Comparison of ENCODE assay signal across 9 cellular contexts in the genomic region with DNA sequence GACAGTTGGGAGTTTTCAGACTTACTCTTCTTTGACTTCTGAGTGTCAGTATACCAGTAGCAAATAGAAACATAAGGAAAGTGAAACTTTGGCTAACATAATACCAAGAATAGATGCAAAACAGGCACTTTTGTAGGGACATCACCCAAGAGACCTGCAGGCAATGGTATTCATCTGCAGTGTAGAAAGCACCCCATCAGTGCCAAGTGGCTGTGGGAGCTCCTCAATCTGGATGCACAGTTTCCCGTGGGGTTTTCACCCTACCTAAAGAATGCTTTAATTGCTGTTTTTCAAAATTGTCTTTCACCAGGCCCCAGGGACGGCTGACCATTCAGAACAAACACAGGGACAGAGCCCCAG.
DNase-seq lines count a peak whose midpoint lies in the region; ATAC-seq and TF ChIP-seq lines count a peak whose summit lies in the region.
"Had no signal": no experiment of that assay in that cellular context is flagged by ENCODE, and none has a peak within 500 bp of the region (broad histone marks: within the 10 kb centered on the region; RNA-seq: fewer than 3 reads in every experiment).

No MANE protein-coding gene starts in this region.

- peaks cover 4% of the 10 kb centered on the region; the same call in 1 of the 2 replicates for H3K79me2 ChIP-seq in GM23338 (replicated peaks; ENCODE audit: insufficient read depth)

- no peaks in the 10 kb centered on the region for H3K36me3 Mint-ChIP-seq in GM23338 (ENCODE audit: low read depth)
- H3K36me3 Mint-ChIP-seq in WTC11, result no peaks in the 10 kb centered on the region
- H3K36me3 Mint-ChIP-seq in natural killer cell, result no peaks in the 10 kb centered on the region

- no peak overlapping the region for H3K27ac Mint-ChIP-seq in GM23338
- H3K27ac Mint-ChIP-seq in WTC11, result no peak overlapping the region
- peak overlapping the region in 1 of 2 donors; percentile 31 for H3K27ac Mint-ChIP-seq in natural killer cell

- intact Hi-C loops in natural killer cell (cut with micrococcal nuclease), result no loop called here

- no peaks in the 10 kb centered on the region for H3F3A ChIP-seq in GM23338 (replicated peaks; ENCODE audit: low read depth)

- H3K4me1 ChIP-seq in GM23338 (ENCODE audit: insufficient read depth), result peaks cover 7% of the 10 kb centered on the region; the same call in 1 of the 2 replicates

- H3K27me3 ChIP-seq in GM23338 (ENCODE audit: insufficient read depth), result peaks cover 6% of the 10 kb centered on the region; the same call in 1 of the 2 replicates

- H3K4me3 ChIP-seq in GM23338, result peak overlapping the region; percentile 82

- no peak for DNase-seq in GM23338 (ENCODE audit: low spot score)
- DNase-seq in WTC11 (ENCODE audit: low spot score), result no peak
- no peak for DNase-seq in natural killer cell
- DNase-seq in activated gamma-delta T cell treated with Interleukin-2 at 50 U/mL for 16 hours, result no peak
- DNase-seq in stimulated activated CD4-positive, alpha-beta T cell treated with anti-CD3 and anti-CD28 coated beads, Interleukin-4, amount 100 ng/mL, for 1 hour, result no peak
- DNase-seq in activated CD4-positive, alpha-beta T cell treated with anti-CD3 and anti-CD28 coated beads for 48 hours, result no peak
- DNase-seq: stimulated activated CD4-positive, alpha-beta T cell treated with anti-CD3 and anti-CD28 coated beads, Interleukin-2, amount 100 ng/mL, for 48 hours had no signal

- no peak overlapping the region for H2AFZ ChIP-seq in GM23338

- POLR2A ChIA-PET in WTC11 (lab: Charles Lee), result interaction anchor here (0.7 kb wide), 1 partner anchor 210 kb away, joined by 3 read pairs; no protein-coding TSS in a partner anchor

- TF ChIP-seq CTCF in GM23338 (conservative IDR thresholded peaks at IDR 0.05; ENCODE audit: low read depth in 2 of 2) (no peak), WTC11 (IDR thresholded peaks at IDR 0.05) (no peak), natural killer cell (IDR thresholded peaks at IDR 0.05) (no peak)

- CTCF ChIA-PET in WTC11 (lab: Charles Lee), result interaction anchor here (0.6 to 2.4 kb wide), 5 partner anchors 30 to 754 kb away, joined by 3 to 5 read pairs (median 4); no protein-coding TSS in a partner anchor

- no peaks in the 10 kb centered on the region for H3K36me3 ChIP-seq in GM23338 (ENCODE audit: insufficient read depth)

- ATAC-seq in GM18498 (IDR thresholded peaks at IDR 0.05; ENCODE audit: unreplicated experiment) (peak; percentile 43), GM23338 (no peak), WTC11 (no peak), natural killer cell (no peak), HG02970 (IDR thresholded peaks at IDR 0.05; ENCODE audit: low FRiP score, unreplicated experiment) (no peak)

- no peaks in the 10 kb centered on the region for H3K9me3 Mint-ChIP-seq in GM23338
- H3K9me3 Mint-ChIP-seq in WTC11, result no peaks in the 10 kb centered on the region
- no peaks in the 10 kb centered on the region for H3K9me3 Mint-ChIP-seq in natural killer cell

- H3K9me2 ChIP-seq in GM23338 (ENCODE audit: insufficient read depth), result 0 out of 2 replicates have a peak, but pooled peaks cover 4% of the 10 kb centered on the region

- no peaks in the 10 kb centered on the region; the same call in 1 of the 2 replicates for H4K20me1 ChIP-seq in GM23338 (replicated peaks; ENCODE audit: insufficient read depth)

- H3K4me3 Mint-ChIP-seq in GM23338 (peak overlapping the region; percentile 82), WTC11 (peak overlapping the region; percentile 80), natural killer cell (peak overlapping the region; percentile 87)

- no peak overlapping the region for H3K27ac ChIP-seq in GM23338 (ENCODE audit: low read depth)

- H3K4me1 Mint-ChIP-seq in GM23338 (peaks cover 17% of the 10 kb centered on the region), WTC11 (peaks cover 22% of the 10 kb centered on the region), natural killer cell (peaks cover 6 to 7% of the 10 kb centered on the region in 2 donors)

- H3K4me2 ChIP-seq in GM23338, result peak overlapping the region; percentile 78

- H3K27me3 Mint-ChIP-seq in GM23338 (ENCODE audit: insufficient read depth, low read depth, poor library complexity), result peaks cover 20% of the 10 kb centered on the region
- peaks cover 20% of the 10 kb centered on the region for H3K27me3 Mint-ChIP-seq in WTC11 (ENCODE audit: low read depth)
- H3K27me3 Mint-ChIP-seq in natural killer cell (ENCODE audit: low read depth in 2 of 2), result peaks cover 36% of the 10 kb centered on the region in 2 donors

TF ChIP-seq in GM23338, 12 proteins besides CTCF, POLR2A, EP300 and RAD21 (continues in another document):
- TF ChIP-seq NANOG (IDR thresholded peaks at IDR 0.05; ENCODE audit: borderline replicate concordance), result no peak
- no peak for TF ChIP-seq STAT1 (IDR thresholded peaks at IDR 0.05; ENCODE audit: unreplicated experiment)
- no peak for TF ChIP-seq ZNF114 (CRISPR knock-in tag; IDR thresholded peaks at IDR 0.05)
- TF ChIP-seq JUNB (IDR thresholded peaks at IDR 0.05; ENCODE audit: unreplicated experiment), result no peak
- TF ChIP-seq POLR2AphosphoS5 (IDR thresholded peaks at IDR 0.05; ENCODE audit: low read depth), result no peak
- no peak for TF ChIP-seq CREB1 (CRISPR knock-in tag; IDR thresholded peaks at IDR 0.05; ENCODE audit: low read depth)

TF ChIP-seq in WTC11, 78 proteins besides CTCF, POLR2A, EP300 and RAD21:
- TF ChIP-seq ETV6 (CRISPR knock-in tag; IDR thresholded peaks at IDR 0.05), result no peak
- TF ChIP-seq NFE2L1 (CRISPR knock-in tag; IDR thresholded peaks at IDR 0.05), result no peak
- TF ChIP-seq, protein P1, sequence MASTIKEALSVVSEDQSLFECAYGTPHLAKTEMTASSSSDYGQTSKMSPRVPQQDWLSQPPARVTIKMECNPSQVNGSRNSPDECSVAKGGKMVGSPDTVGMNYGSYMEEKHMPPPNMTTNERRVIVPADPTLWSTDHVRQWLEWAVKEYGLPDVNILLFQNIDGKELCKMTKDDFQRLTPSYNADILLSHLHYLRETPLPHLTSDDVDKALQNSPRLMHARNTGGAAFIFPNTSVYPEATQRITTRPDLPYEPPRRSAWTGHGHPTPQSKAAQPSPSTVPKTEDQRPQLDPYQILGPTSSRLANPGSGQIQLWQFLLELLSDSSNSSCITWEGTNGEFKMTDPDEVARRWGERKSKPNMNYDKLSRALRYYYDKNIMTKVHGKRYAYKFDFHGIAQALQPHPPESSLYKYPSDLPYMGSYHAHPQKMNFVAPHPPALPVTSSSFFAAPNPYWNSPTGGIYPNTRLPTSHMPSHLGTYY (CRISPR knock-in tag; IDR thresholded peaks at IDR 0.05), result no peak
- no peak for TF ChIP-seq ZNF232 (CRISPR knock-in tag; IDR thresholded peaks at IDR 0.05)
- TF ChIP-seq SMAD3 (CRISPR knock-in tag; IDR thresholded peaks at IDR 0.05; ENCODE audit: borderline replicate concordance), result no peak
TF ChIP-seq in WTC11: peak in this region for 0.
